8 cellular contexts compared by ENCODE assay signal in the genomic region with DNA sequence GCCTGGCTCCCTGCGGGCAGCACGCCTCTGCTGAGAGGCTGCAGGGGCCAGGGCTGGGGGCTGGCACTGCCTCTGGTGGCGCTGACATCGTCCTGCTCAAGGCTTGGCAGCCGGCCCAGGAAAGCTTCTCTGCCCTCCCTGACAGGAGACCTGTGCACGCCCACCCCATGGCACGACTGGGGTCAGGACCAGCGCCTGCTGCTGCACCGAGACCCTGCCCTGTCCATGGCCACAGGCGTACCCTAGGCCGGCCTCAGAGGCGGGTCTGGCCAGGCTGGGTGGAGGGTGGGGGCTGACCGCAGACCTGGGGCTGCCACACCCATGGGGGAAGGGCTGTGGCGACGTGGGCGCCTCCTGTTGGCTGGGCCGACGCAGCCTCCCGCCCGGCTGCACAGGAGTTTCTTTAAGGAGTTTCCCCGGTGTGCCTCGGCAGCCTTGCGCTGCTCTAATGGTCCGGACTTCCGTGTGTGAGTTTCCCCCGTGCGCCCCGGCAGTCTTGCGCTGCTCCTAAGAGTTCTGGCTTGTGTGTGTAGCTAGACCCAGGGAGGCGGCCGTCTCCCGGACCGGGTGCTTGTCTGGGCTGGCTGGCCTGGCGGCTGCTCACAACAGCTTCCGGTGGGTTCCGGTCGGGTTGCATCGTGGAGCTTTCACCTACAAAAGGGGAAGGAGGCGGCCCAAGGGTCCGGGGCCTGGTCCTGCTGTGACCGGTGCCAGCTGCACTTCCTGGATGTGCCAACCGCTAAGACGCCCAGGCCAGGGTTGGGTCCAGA. TPM values are rescaled to one million over a fixed set of nuclear protein-coding genes. Genes with fewer than 3 reads are reported as not detected.
A peak's percentile ranks its signal among the peaks of the same experiment; 100 is the strongest.
DNase-seq lines count a peak whose midpoint lies in the region; ATAC-seq and TF ChIP-seq lines count a peak whose summit lies in the region.

No MANE protein-coding gene starts in this region.

- H3K36me3 Mint-ChIP-seq in HFFc6 (ENCODE audit: low read depth): peaks cover 5% of the 10 kb centered on the region; the same call in 1 of the 2 replicates

- peaks cover 4 to 34% of the 10 kb centered on the region in 2 donors for H3K4me1 ChIP-seq in muscle layer of duodenum (ENCODE audit: control insufficient read depth in 1 of 2, insufficient read depth in 2 of 2, low read length in 2 of 2)

- DNase-seq in GM12864 (ENCODE audit: low read depth) (peak; percentile 78), HFFc6 (peak; percentile 44), NCI-H2196 (lab: John Stamatoyannopoulos, UW; ENCODE audit: unreplicated experiment) (peak; percentile 76), epithelial cell of esophagus (ENCODE audit: low read depth) (peak; percentile 81)
- peak; percentile 55 to 61 for DNase-seq in activated CD8-positive, alpha-beta memory T cell treated with anti-CD3 and anti-CD28 coated beads for 4 hours (ENCODE audit: low read depth in 2 of 2)
- DNase-seq in stimulated activated naive CD4-positive, alpha-beta T cell treated with Interleukin-2 at 50 U/mL for 16 hours (lab: John Stamatoyannopoulos, UW): peak; percentile 74

- H3K27ac ChIP-seq in muscle layer of duodenum (ENCODE audit: low read length): peak overlapping the region; percentile 77

- H3K4me3 Mint-ChIP-seq in HFFc6: peak overlapping the region; percentile 66

- no peaks in the 10 kb centered on the region for H3K9me3 Mint-ChIP-seq in HFFc6

- H3K4me1 Mint-ChIP-seq in HFFc6 (ENCODE audit: low read depth): peaks cover 31% of the 10 kb centered on the region

- no peak for ATAC-seq in HG03469 (IDR thresholded peaks at IDR 0.05; ENCODE audit: unreplicated experiment)

- H3K4me3 ChIP-seq in GM12864 (ENCODE audit: low read depth, low read length) (peak overlapping the region; percentile 58), epithelial cell of esophagus (ENCODE audit: low read length) (peak overlapping the region; percentile 35), muscle layer of duodenum (ENCODE audit: low read depth in 1 of 2, low read length in 2 of 2) (peak overlapping the region; percentile 46 to 53)

- H3K27ac Mint-ChIP-seq in HFFc6: peak overlapping the region; percentile 70

- no peaks in the 10 kb centered on the region for H3K9me3 ChIP-seq in muscle layer of duodenum (ENCODE audit: control insufficient read depth in 1 of 2, low read length in 2 of 2)

- H3K27me3 Mint-ChIP-seq in HFFc6 (ENCODE audit: insufficient read depth): peaks cover 4% of the 10 kb centered on the region

- peaks cover 3 to 10% of the 10 kb centered on the region in 2 donors for H3K36me3 ChIP-seq in muscle layer of duodenum (ENCODE audit: control insufficient read depth in 1 of 2, insufficient read depth in 2 of 2, low read length in 2 of 2)

- TF ChIP-seq CTCF in GM12864 (IDR thresholded peaks at IDR 0.05; ENCODE audit: low read depth, low read length, missing control alignments) (peak; percentile 36), HFFc6 (IDR thresholded peaks at IDR 0.05) (peak; percentile 69), epithelial cell of esophagus (IDR thresholded peaks at IDR 0.05; ENCODE audit: insufficient read depth, low read depth, low read length, missing control alignments) (peak; percentile 41)

- no peaks in the 10 kb centered on the region for H3K27me3 ChIP-seq in muscle layer of duodenum (ENCODE audit: low read depth, low read length)

RNA-seq across cellular contexts. Expression of a gene that starts 4.7 kb away (rescaled TPM):
- 10 to 100 TPM; 25.0 to 36.0 (median 27.6) TPM for total RNA-seq in HFFc6 (2021; fragmentation: NEBNext Ultra II Directional; extraction: Animal tissue kit (Norgen Biotek cat#: 25700))

RNA-seq across cellular contexts. Expression of a gene that starts 10.4 kb away (rescaled TPM):
- 10 to 100 TPM; 14.4 to 18.0 (median 16.0) TPM for total RNA-seq in HFFc6 (2021; fragmentation: NEBNext Ultra II Directional; extraction: Animal tissue kit (Norgen Biotek cat#: 25700))

RNA-seq across cellular contexts. Expression of a gene that starts 19.8 kb away (rescaled TPM):
- 1 to 10 TPM; 1.2 to 2.3 (median 1.3) TPM for total RNA-seq in HFFc6 (2021; fragmentation: NEBNext Ultra II Directional; extraction: Animal tissue kit (Norgen Biotek cat#: 25700))

RNA-seq across cellular contexts. Expression of a gene that starts 54.5 kb away (rescaled TPM):
- total RNA-seq in HFFc6 (2021; fragmentation: NEBNext Ultra II Directional; extraction: Animal tissue kit (Norgen Biotek cat#: 25700)): 10 to 100 TPM; 20.1 to 26.8 (median 21.7) TPM
